Comparison of ENCODE assay signal across 21 cellular contexts in genomic region chr16:85940214-85940613, GRCh38. TPM values are rescaled to one million over a fixed set of nuclear protein-coding genes. Genes with fewer than 3 reads are reported as not detected.
A peak's percentile ranks its signal among the peaks of the same experiment; 100 is the strongest.
DNase-seq lines count a peak whose midpoint lies in the region; ATAC-seq and TF ChIP-seq lines count a peak whose summit lies in the region.
"Had no signal": no experiment of that assay in that cellular context is flagged by ENCODE, and none has a peak within 500 bp of the region (broad histone marks: within the 10 kb centered on the region; RNA-seq: fewer than 3 reads in every experiment).

No MANE protein-coding gene starts in this region.

- peaks cover 10 to 46% (median 27%) of the 10 kb centered on the region in 4 donors for H3K4me1 ChIP-seq in liver (ENCODE audit: control insufficient read depth in 4 of 4, insufficient read depth in 4 of 4, low read length in 3 of 4)
- H3K4me1 ChIP-seq: breast epithelium, sigmoid colon had no signal

- no peaks in the 10 kb centered on the region for H3K9me3 ChIP-seq in liver (ENCODE audit: control insufficient read depth in 4 of 4, low read length in 3 of 4)
- H3K9me3 ChIP-seq: breast epithelium, sigmoid colon had no signal

- peak overlapping the region; percentile 34 for H3K27ac Mint-ChIP-seq in activated naive CD8-positive, alpha-beta T cell treated with anti-CD3 and anti-CD28 coated beads, Interleukin-2, amount 50 U/mL, for 24 hours
- no peak overlapping the region for H3K27ac Mint-ChIP-seq in activated naive CD4-positive, alpha-beta T cell treated with anti-CD3 and anti-CD28 coated beads for 36 hours
- H3K27ac Mint-ChIP-seq: CD8-positive, alpha-beta T cell; HFFc6; nephron progenitor cell had no signal

- no peaks in the 10 kb centered on the region for H3K27me3 ChIP-seq in liver (ENCODE audit: control insufficient read depth in 4 of 4, insufficient read depth in 4 of 4, low read length in 3 of 4)

- in situ Hi-C loops in ACHN (cut with HindIII; ENCODE audit: low pct_ligation_motif_present, low pct_unique_long_range_greater_than_20kb, low sequenced_read_pairs): no loop called here

- 29% methylated on average over 5 of the region's 5 CpGs for WGBS in liver

- intact Hi-C loops in activated naive CD4-positive, alpha-beta T cell treated with anti-CD3 and anti-CD28 coated beads for 36 hours (cut with micrococcal nuclease): no loop called here

- peak; percentile 42 to 54 for TF ChIP-seq RAD21 in liver (IDR thresholded peaks at IDR 0.05)

- H3K4me3 ChIP-seq in liver (ENCODE audit: low read depth in 1 of 3, low read length in 3 of 3): no peak overlapping the region
- H3K4me3 ChIP-seq: breast epithelium, coronary artery, sigmoid colon had no signal

- peaks cover 11% of the 10 kb centered on the region for H3K9me3 Mint-ChIP-seq in activated naive CD8-positive, alpha-beta T cell treated with anti-CD3 and anti-CD28 coated beads, Interleukin-2, amount 50 U/mL, for 24 hours
- H3K9me3 Mint-ChIP-seq in activated naive CD4-positive, alpha-beta T cell treated with anti-CD3 and anti-CD28 coated beads for 36 hours: peaks cover 6% of the 10 kb centered on the region
- H3K9me3 Mint-ChIP-seq: CD8-positive, alpha-beta T cell; HFFc6 had no signal

- peak overlapping the region; percentile 66 to 74 for H3K27ac ChIP-seq in liver (ENCODE audit: low read depth in 1 of 2, low read length in 2 of 2)
- H3K27ac ChIP-seq: breast epithelium, coronary artery, sigmoid colon had no signal

- peak overlapping the region in 1 of 2 donors; percentile 20 for H3K9ac ChIP-seq in liver (ENCODE audit: low read depth in 1 of 2, low read length in 2 of 2)

- no peak overlapping the region for H3K4me3 Mint-ChIP-seq in activated naive CD8-positive, alpha-beta T cell treated with anti-CD3 and anti-CD28 coated beads, Interleukin-2, amount 50 U/mL, for 24 hours
- H3K4me3 Mint-ChIP-seq in activated naive CD4-positive, alpha-beta T cell treated with anti-CD3 and anti-CD28 coated beads for 36 hours: no peak overlapping the region
- H3K4me3 Mint-ChIP-seq: CD8-positive, alpha-beta T cell; HFFc6; nephron progenitor cell had no signal

- no peaks in the 10 kb centered on the region for H3K36me3 ChIP-seq in liver (ENCODE audit: control insufficient read depth in 4 of 4, insufficient read depth in 3 of 4, low read depth in 1 of 4, low read length in 3 of 4)
- H3K36me3 ChIP-seq: breast epithelium, sigmoid colon had no signal

- H3K27me3 Mint-ChIP-seq in activated naive CD8-positive, alpha-beta T cell treated with anti-CD3 and anti-CD28 coated beads, Interleukin-2, amount 50 U/mL, for 24 hours: no peaks in the 10 kb centered on the region
- no peaks in the 10 kb centered on the region for H3K27me3 Mint-ChIP-seq in activated naive CD4-positive, alpha-beta T cell treated with anti-CD3 and anti-CD28 coated beads for 36 hours (ENCODE audit: low read depth)

- H3K36me3 Mint-ChIP-seq in activated naive CD8-positive, alpha-beta T cell treated with anti-CD3 and anti-CD28 coated beads, Interleukin-2, amount 50 U/mL, for 24 hours (ENCODE audit: low read depth): peaks cover 28% of the 10 kb centered on the region
- H3K36me3 Mint-ChIP-seq in activated naive CD4-positive, alpha-beta T cell treated with anti-CD3 and anti-CD28 coated beads for 36 hours (ENCODE audit: low read depth): peaks cover 5% of the 10 kb centered on the region
- H3K36me3 Mint-ChIP-seq: CD8-positive, alpha-beta T cell had no signal

- CTCF ChIA-PET in activated naive CD4-positive, alpha-beta T cell treated with anti-CD3 and anti-CD28 coated beads for 36 hours (lab: Charles Lee): no interaction called here

- TF ChIP-seq CTCF in liver (IDR thresholded peaks at IDR 0.05; ENCODE audit: low read depth, low read length, missing input control): no peak

- ATAC-seq in activated naive CD8-positive, alpha-beta T cell treated with anti-CD3 and anti-CD28 coated beads, Interleukin-2, amount 50 U/mL, for 24 hours: no peak
- no peak for ATAC-seq in GM18867 (IDR thresholded peaks at IDR 0.05; ENCODE audit: unreplicated experiment)
- ATAC-seq: CD8-positive, alpha-beta T cell had no signal

- peaks cover 85% of the 10 kb centered on the region for H3K4me1 Mint-ChIP-seq in activated naive CD8-positive, alpha-beta T cell treated with anti-CD3 and anti-CD28 coated beads, Interleukin-2, amount 50 U/mL, for 24 hours
- peaks cover 52% of the 10 kb centered on the region for H3K4me1 Mint-ChIP-seq in activated naive CD4-positive, alpha-beta T cell treated with anti-CD3 and anti-CD28 coated beads for 36 hours (ENCODE audit: low read depth)

- DNase-seq in ACHN (peak; percentile 19), EH (ENCODE audit: low read depth) (peak; percentile 4), amygdala (lab: John Stamatoyannopoulos, UW) (no peak), NCI-H510A (lab: John Stamatoyannopoulos, UW) (no peak)
- no peak for DNase-seq in activated naive CD8-positive, alpha-beta T cell treated with anti-CD3 and anti-CD28 coated beads, Interleukin-2, amount 50 U/mL, for 24 hours
- DNase-seq in activated naive CD4-positive, alpha-beta T cell treated with anti-CD3 and anti-CD28 coated beads for 36 hours: no peak
- DNase-seq: activated CD4-positive, alpha-beta T cell treated with anti-CD3 and anti-CD28 coated beads, Interleukin-2, amount 50 U/mL, for 1 hour; CD8-positive, alpha-beta T cell; DMS79; HFFc6; kidney; NCI-H1092 treated with DMSO at 0.1 percent for 48 hours; NCI-H1930; nephron progenitor cell; Right ventricle myocardium superior; sigmoid colon had no signal

TF ChIP-seq in liver, 16 proteins besides CTCF, POLR2A, EP300 and RAD21:
- peak; percentile 75 to 91 for TF ChIP-seq RXRA (IDR thresholded peaks at IDR 0.05)
- peak; percentile 95 for TF ChIP-seq YY1 (IDR thresholded peaks at IDR 0.05)
- TF ChIP-seq FOXA1 (IDR thresholded peaks at IDR 0.05): peak; percentile 67
- TF ChIP-seq ATF3 (IDR thresholded peaks at IDR 0.05): peak; percentile 65
- peak in 1 of 2 donors; percentile 72 for TF ChIP-seq EGR1 (IDR thresholded peaks at IDR 0.05; ENCODE audit: low read depth in 2 of 2)
- TF ChIP-seq REST (IDR thresholded peaks at IDR 0.05): peak; percentile 65
- peak; percentile 92 for TF ChIP-seq SP1 (IDR thresholded peaks at IDR 0.05)
- TF ChIP-seq MAX (IDR thresholded peaks at IDR 0.05): peak; percentile 93
- TF ChIP-seq GABPA (IDR thresholded peaks at IDR 0.05 in 1 of 2, conservative IDR thresholded peaks at IDR 0.05 in 1 of 2): peak in 1 of 2 donors; percentile 72
- TF ChIP-seq TAF1 (conservative IDR thresholded peaks at IDR 0.05): no peak
- peak; percentile 77 to 88 for TF ChIP-seq HNF4A (conservative IDR thresholded peaks at IDR 0.05)
- TF ChIP-seq FOXA2 (IDR thresholded peaks at IDR 0.05): peak; percentile 82
- peak; percentile 91 to 92 for TF ChIP-seq JUND (IDR thresholded peaks at IDR 0.05)
- peak; percentile 25 for TF ChIP-seq HNF4G (IDR thresholded peaks at IDR 0.05)
- peak; percentile 3 for TF ChIP-seq ZBTB33 (IDR thresholded peaks at IDR 0.05)
- no peak for TF ChIP-seq NR2F2 (IDR thresholded peaks at IDR 0.05)
TF ChIP-seq in liver: peak in this region for 14.

RNA-seq across cellular contexts. Expression of gene IRF8, which starts 41.3 kb away (rescaled TPM):
- total RNA-seq in liver: 10 to 100 TPM; 17.1 to 25.8 TPM
- 1 to 10 TPM; 5.1 to 7.6 TPM for polyA plus RNA-seq in liver
- total RNA-seq in activated naive CD4-positive, alpha-beta T cell treated with anti-CD3 and anti-CD28 coated beads for 36 hours: 100 to 1,000 TPM; 323 to 328 TPM
- total RNA-seq: HFFc6 had no signal
- polyA plus RNA-seq: AG04450 had no signal

Comparison
In these comparisons a context has a peak if more than half of its experiments do, and no peak if none do; other contexts are left out.
1. DNase-seq: peak in ACHN (single experiment) and EH (single experiment); none in activated naive CD8-positive, alpha-beta T cell treated with anti-CD3 and anti-CD28 coated beads, Interleukin-2, amount 50 U/mL, for 24 hours (single experiment), activated naive CD4-positive, alpha-beta T cell treated with anti-CD3 and anti-CD28 coated beads for 36 hours (single experiment), amygdala (0 of 56) and NCI-H510A (single experiment).
2. RNA of gene IRF8, which starts 41.3 kb away (total RNA-seq): 323 to 328 TPM in activated naive CD4-positive, alpha-beta T cell treated with anti-CD3 and anti-CD28 coated beads for 36 hours; 17.1 to 25.8 TPM in liver; every median in the first group is over 10 times any median in the second.